Comparison of ENCODE assay signal across 12 cellular contexts in genomic region chr4:32858971-32859370, GRCh38.
DNase-seq lines count a peak whose midpoint lies in the region; ATAC-seq and TF ChIP-seq lines count a peak whose summit lies in the region.
"Had no signal": no experiment of that assay in that cellular context is flagged by ENCODE, and none has a peak within 500 bp of the region (broad histone marks: within the 10 kb centered on the region; RNA-seq: fewer than 3 reads in every experiment).

No MANE protein-coding gene starts in this region.

- H3K27me3 ChIP-seq in fibroblast of lung (ENCODE audit: control insufficient read depth, insufficient read depth, low read length) (no peaks in the 10 kb centered on the region), ovary (no peaks in the 10 kb centered on the region)

- intact Hi-C loops in ovary (cut with DNase I) (no loop called here), Right ventricle myocardium superior (cut with DNase I) (no loop called here)

- no peak overlapping the region for H3K27ac ChIP-seq in fibroblast of lung (ENCODE audit: insufficient read depth, low read length)
- no peak overlapping the region for H3K27ac ChIP-seq in ovary

- no peak for ATAC-seq in HG03108 (IDR thresholded peaks at IDR 0.05; ENCODE audit: unreplicated experiment)
- ATAC-seq in Right ventricle myocardium superior (ENCODE audit: poor library complexity) = no peak

- DNase-seq in SHP77 (lab: John Stamatoyannopoulos, UW) (peak; percentile 11 to 15), SHP77 treated with DMSO at 0.1 percent for 48 hours (lab: John Stamatoyannopoulos, UW) (no peak), RPMI7951 (ENCODE audit: low read depth) (peak; percentile 8), fibroblast of lung (ENCODE audit: low read depth in 2 of 2) (peak; percentile 87 to 92), ovary (no peak), NCI-H446 treated with DMSO at 0.1 percent for 48 hours (lab: John Stamatoyannopoulos, UW) (no peak), Right ventricle myocardium superior (no peak)
- DNase-seq: activated naive CD4-positive, alpha-beta T cell treated with Interleukin-2 at 50 U/mL for 16 hours; GF-D8; NCI-H345; stimulated activated CD4-positive, alpha-beta T cell treated with anti-CD3 and anti-CD28 coated beads, Interleukin-4, amount 100 ng/mL, for 1 hour had no signal

- no peak overlapping the region for H3K9ac ChIP-seq in fibroblast of lung (ENCODE audit: insufficient read depth, low read length)

- H2AFZ ChIP-seq in fibroblast of lung (ENCODE audit: low read length) = no peak overlapping the region

- TF ChIP-seq POLR2A in ovary (IDR thresholded peaks at IDR 0.05) = no peak

- H3K36me3 ChIP-seq in fibroblast of lung (ENCODE audit: control insufficient read depth, insufficient read depth, low read length) (no peaks in the 10 kb centered on the region), ovary (no peaks in the 10 kb centered on the region)

- WGBS in ovary, 3 donors = 86 to 97% (median 93%) methylated on average over 2 of the region's 2 CpGs

- H4K20me1 ChIP-seq in fibroblast of lung (ENCODE audit: control insufficient read depth, extremely low read depth, insufficient read depth, low read length) = no peaks in the 10 kb centered on the region

- no peak for TF ChIP-seq EP300 in ovary (IDR thresholded peaks at IDR 0.05)

- H3K4me1 ChIP-seq in fibroblast of lung (ENCODE audit: control insufficient read depth, extremely low read depth, insufficient read depth, low read length) (no peaks in the 10 kb centered on the region), ovary (ENCODE audit: insufficient read depth) (no peaks in the 10 kb centered on the region)

- TF ChIP-seq CTCF in fibroblast of lung (conservative IDR thresholded peaks at IDR 0.05 in 1 of 2, IDR thresholded peaks at IDR 0.05 in 1 of 2; ENCODE audit: low read depth in 1 of 2, low read length in 2 of 2) (no peak), ovary (IDR thresholded peaks at IDR 0.05) (no peak)

- H3K4me3 ChIP-seq in fibroblast of lung (replicated peaks in 1 of 4; ENCODE audit: control extremely low read depth in 1 of 4, insufficient read depth in 1 of 4, low read depth in 3 of 4, low read length in 4 of 4) (no peak overlapping the region), ovary (no peak overlapping the region)

- no peak overlapping the region for H3K4me2 ChIP-seq in fibroblast of lung (ENCODE audit: extremely low read depth, insufficient read depth, low read length)

- no peaks in the 10 kb centered on the region for H3K79me2 ChIP-seq in fibroblast of lung (ENCODE audit: control insufficient read depth, insufficient read depth, low read length)

- H3K9me3 ChIP-seq in fibroblast of lung (ENCODE audit: control insufficient read depth, insufficient read depth, low read depth, low read length) (no peaks in the 10 kb centered on the region), ovary (no peaks in the 10 kb centered on the region)

Comparison
In these comparisons a context has a peak if more than half of its experiments do, and no peak if none do; other contexts are left out.
1. DNase-seq: peak in SHP77 (2 of 2), RPMI7951 (single experiment) and fibroblast of lung (2 of 2); none in SHP77 treated with DMSO at 0.1 percent for 48 hours (single experiment), ovary (0 of 5), NCI-H446 treated with DMSO at 0.1 percent for 48 hours (single experiment) and Right ventricle myocardium superior (single experiment).